ENCODE assay signal across 37 cellular contexts in genomic region chr2:21683838-21684237, GRCh38.
"Had no signal": no experiment of that assay in that cellular context is flagged by ENCODE, and none has a peak within 500 bp of the region (broad histone marks: within the 10 kb centered on the region; RNA-seq: fewer than 3 reads in every experiment).

No MANE protein-coding gene starts in this region.

- DNase-seq: Karpas-422, Kasumi-1, MG63, MM.1S, MV-4-11, NCI-H1048, NCI-H1092, NCI-H1092 treated with DMSO at 0.1 percent for 48 hours, NCI-H1105, NCI-H1105 treated with DMSO at 0.1 percent for 48 hours, NCI-H1417, NCI-H1417 treated with DMSO at 0.1 percent for 48 hours, NCI-H1436, NCI-H1436 treated with DMSO at 0.1 percent for 48 hours, NCI-H146, NCI-H1694, NCI-H1694 treated with DMSO at 0.1 percent for 48 hours, NCI-H187, NCI-H187 treated with DMSO at 0.1 percent for 48 hours, NCI-H1930, NCI-H2029, NCI-H2029 treated with DMSO at 0.1 percent for 48 hours, NCI-H2081, NCI-H2081 treated with DMSO at 0.1 percent for 48 hours, NCI-H2107, NCI-H2171, NCI-H2171 treated with DMSO at 0.1 percent for 48 hours, NCI-H2227 treated with DMSO at 0.1 percent for 48 hours, NCI-H226, NCI-H345, NCI-H446, NCI-H446 treated with DMSO at 0.1 percent for 48 hours, NCI-H510A, NCI-H510A treated with DMSO at 0.1 percent for 48 hours, NCI-H524, NCI-H524 treated with DMSO at 0.1 percent for 48 hours, NCI-H526 had no signal

- H3K27me3 ChIP-seq: MG63 had no signal

- H3K36me3 ChIP-seq: MG63 had no signal

- H3K9me3 ChIP-seq: MG63 had no signal

- H3K4me3 ChIP-seq: MG63 had no signal
